ENCODE assay signal across 14 cellular contexts in the genomic region with DNA sequence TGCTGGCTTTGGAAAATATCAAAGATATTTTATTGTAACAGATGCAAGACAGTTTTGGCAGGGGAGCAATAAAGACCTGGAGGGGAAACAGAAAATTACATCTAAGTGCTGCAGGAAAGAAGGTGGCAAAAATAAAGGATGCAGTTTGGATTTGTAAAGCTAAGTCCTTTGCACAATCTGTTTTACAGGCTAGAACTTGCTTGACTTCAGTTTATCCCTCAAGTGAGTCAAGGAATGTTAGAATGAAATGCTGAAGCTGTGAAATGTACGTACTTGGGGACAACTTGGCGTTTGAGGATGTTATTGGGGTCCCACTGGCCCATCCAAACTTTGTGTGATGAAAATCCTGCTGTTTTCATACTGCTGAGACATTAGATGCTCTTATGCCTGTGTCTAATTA.
DNase-seq lines count a peak whose midpoint lies in the region; FAIRE-seq and TF ChIP-seq lines count a peak whose summit lies in the region.
"Had no signal": no experiment of that assay in that cellular context is flagged by ENCODE, and none has a peak within 500 bp of the region (broad histone marks: within the 10 kb centered on the region; RNA-seq: fewer than 3 reads in every experiment).

No MANE protein-coding gene starts in this region.

- TF ChIP-seq CTCF in mammary epithelial cell (conservative IDR thresholded peaks at IDR 0.05 in 1 of 2, IDR thresholded peaks at IDR 0.05 in 1 of 2; ENCODE audit: extremely low read depth in 1 of 2, insufficient read depth in 1 of 2, low read depth in 1 of 2, low read length in 2 of 2) (no peak), esophagus squamous epithelium (IDR thresholded peaks at IDR 0.05) (peak in 3 of 6 experiments; percentile 13 to 39 (median 32)), left ventricle myocardium inferior (IDR thresholded peaks at IDR 0.05; ENCODE audit: borderline replicate concordance) (no peak)

- H3K9me3 ChIP-seq in mammary epithelial cell (replicated peaks; ENCODE audit: insufficient read depth, low read length) (no peaks in the 10 kb centered on the region), esophagus squamous epithelium (no peaks in the 10 kb centered on the region), left ventricle myocardium inferior (replicated peaks) (no peaks in the 10 kb centered on the region)

- dilution Hi-C loops in mammary epithelial cell (cut with HindIII; ENCODE audit: low sequenced_read_pairs) = no loop called here

- no peak overlapping the region for H2AFZ ChIP-seq in mammary epithelial cell (ENCODE audit: low read depth, low read length)

- WGBS in mammary epithelial cell (ENCODE audit: low coverage, missing lambda C conversion rate) = 18% methylated on average over 2 of the region's 2 CpGs
- WGBS in esophagus squamous epithelium, 2 donors = 32 to 43% methylated on average over 2 of the region's 2 CpGs

- H3K27ac ChIP-seq in mammary epithelial cell (ENCODE audit: insufficient read depth, low read depth, low read length) (no peak overlapping the region), esophagus squamous epithelium (peak overlapping the region; percentile 53 to 87 (median 74)), left ventricle myocardium inferior (replicated peaks) (no peak overlapping the region)

- intact Hi-C loops in mammary epithelial cell (cut with micrococcal nuclease) (no loop called here), esophagus squamous epithelium (cut with DNase I) (no loop called here), posterior vena cava (cut with DNase I) (no loop called here), left ventricle myocardium inferior (cut with micrococcal nuclease) (no loop called here)

- DNase-seq in HTR-8/SVneo (ENCODE audit: insufficient read length, low spot score) = no peak
- DNase-seq in mammary epithelial cell = peak; percentile 37
- DNase-seq in esophagus squamous epithelium (lab: John Stamatoyannopoulos, UW) = no peak
- DNase-seq in posterior vena cava (ENCODE audit: low spot score) = peak; percentile 5
- no peak for DNase-seq in DMS153 treated with DMSO at 0.1 percent for 48 hours (lab: John Stamatoyannopoulos, UW; ENCODE audit: unreplicated experiment)
- DNase-seq in left ventricle myocardium inferior = no peak
- no peak for DNase-seq in NCI-H524 treated with DMSO at 0.1 percent for 48 hours (lab: John Stamatoyannopoulos, UW)
- DNase-seq in central memory CD4-positive, alpha-beta T cell = no peak
- DNase-seq: ACHN; C1 segment of cervical spinal cord; CD4-positive, alpha-beta T cell; DMS53; HCEC 1CT; HFFc6 had no signal

- H3K36me3 ChIP-seq in mammary epithelial cell (ENCODE audit: insufficient read depth, low read length) (no peaks in the 10 kb centered on the region), esophagus squamous epithelium (no peaks in the 10 kb centered on the region), left ventricle myocardium inferior (no peaks in the 10 kb centered on the region)

- in situ Hi-C loops in mammary epithelial cell (cut with MboI; ENCODE audit: low sequenced_read_pairs in 2 of 2) = no loop called here

- H3K4me2 ChIP-seq in mammary epithelial cell (ENCODE audit: insufficient read depth, low read depth, low read length) = no peak overlapping the region

- no peak for TF ChIP-seq POLR2A in esophagus squamous epithelium (IDR thresholded peaks at IDR 0.05)

- no peak overlapping the region for H3K9ac ChIP-seq in mammary epithelial cell (ENCODE audit: insufficient read depth, low read length)

- CTCF ChIA-PET in mammary epithelial cell (lab: Charles Lee; ENCODE audit: low non-redundant PET) = no interaction called here

- no peaks in the 10 kb centered on the region for H4K20me1 ChIP-seq in mammary epithelial cell (ENCODE audit: insufficient read depth, low read length)

- BruUV-seq in mammary epithelial cell (replicated peaks; lab: Mats Ljungman, UMichigan) = no TSS peak

- peaks cover 5% of the 10 kb centered on the region for H3K4me1 ChIP-seq in mammary epithelial cell (ENCODE audit: insufficient read depth, low read length)
- H3K4me1 ChIP-seq in esophagus squamous epithelium = peaks cover 4 to 100% (median 36%) of the 10 kb centered on the region in 3 donors
- peaks cover 69% of the 10 kb centered on the region for H3K4me1 ChIP-seq in left ventricle myocardium inferior

- peak; percentile 66 for FAIRE-seq in HTR-8/SVneo (lab: Jason Lieb, UNC)

- no peaks in the 10 kb centered on the region for H3K27me3 ChIP-seq in mammary epithelial cell (ENCODE audit: insufficient read depth, low read length)
- no peaks in the 10 kb centered on the region for H3K27me3 ChIP-seq in esophagus squamous epithelium
- no peaks in the 10 kb centered on the region for H3K27me3 ChIP-seq in left ventricle myocardium inferior (ENCODE audit: low read depth)

- no peaks in the 10 kb centered on the region for H3K79me2 ChIP-seq in mammary epithelial cell (ENCODE audit: insufficient read depth, low read length)

- H3K4me3 ChIP-seq in mammary epithelial cell (replicated peaks in 1 of 3; ENCODE audit: insufficient read depth in 1 of 3, low read depth in 2 of 3, low read length in 3 of 3) (no peak overlapping the region), esophagus squamous epithelium (no peak overlapping the region), left ventricle myocardium inferior (no peak overlapping the region)

Comparison
In these comparisons a context has a peak if more than half of its experiments do, and no peak if none do; other contexts are left out.
1. DNase-seq: peak in mammary epithelial cell (single experiment) and posterior vena cava (single experiment); none in HTR-8/SVneo (single experiment), esophagus squamous epithelium (single experiment), DMS153 treated with DMSO at 0.1 percent for 48 hours (single experiment), left ventricle myocardium inferior (single experiment), NCI-H524 treated with DMSO at 0.1 percent for 48 hours (single experiment) and central memory CD4-positive, alpha-beta T cell (single experiment).
2. H3K27ac ChIP-seq: peak in esophagus squamous epithelium (4 of 4); none in mammary epithelial cell (single experiment) and left ventricle myocardium inferior (single experiment).